In genomic region chr10:14800397-14800796, GRCh38 we compare ENCODE assay signal across 18 cellular contexts. TPM values are rescaled to one million over a fixed set of nuclear protein-coding genes. Genes with fewer than 3 reads are reported as not detected.
DNase-seq lines count a peak whose midpoint lies in the region; ATAC-seq, FAIRE-seq and TF ChIP-seq lines count a peak whose summit lies in the region.
"Had no signal": no experiment of that assay in that cellular context is flagged by ENCODE, and none has a peak within 500 bp of the region (broad histone marks: within the 10 kb centered on the region; RNA-seq: fewer than 3 reads in every experiment).

No MANE protein-coding gene starts in this region.

- H3K27ac ChIP-seq in DOHH2 (ENCODE audit: low read depth, low read length) (peak overlapping the region; percentile 76), OCI-LY7 (ENCODE audit: low read depth, low read length, poor library complexity, severe bottlenecking) (peak overlapping the region; percentile 15), GM12878 (ENCODE audit: control insufficient read depth, insufficient read depth) (no peak overlapping the region), dorsolateral prefrontal cortex (no peak overlapping the region)
- H3K27ac ChIP-seq: BLaER1 treated with 17β-estradiol and CSF1 and Interleukin-3, amounts not matched to agents 10 nM and 100 nM; GM23248 had no signal

- ATAC-seq in GM12878 = peak; percentile 53
- ATAC-seq in stimulated activated memory B cell treated with anti-CD40 and anti-IgM and Interleukin-4, amounts not matched to agents 10 μg/mL and 1 μg/mL and 100 μg/mL, for 72 hours = peak; percentile 24
- no peak for ATAC-seq in activated naive CD8-positive, alpha-beta T cell treated with anti-CD3 and anti-CD28 coated beads, Interleukin-2, amount 50 U/mL, for 24 hours
- ATAC-seq: CD8-positive, alpha-beta T cell had no signal

- no peak for TF ChIP-seq POLR2A in GM12878 (IDR thresholded peaks at IDR 0.05; ENCODE audit: low read depth, low read length)

- H3K9me3 Mint-ChIP-seq in stimulated activated memory B cell treated with anti-CD40 and anti-IgM and Interleukin-4, amounts not matched to agents 10 μg/mL and 1 μg/mL and 100 μg/mL, for 72 hours = no peaks in the 10 kb centered on the region
- no peaks in the 10 kb centered on the region for H3K9me3 Mint-ChIP-seq in activated naive CD8-positive, alpha-beta T cell treated with anti-CD3 and anti-CD28 coated beads, Interleukin-2, amount 50 U/mL, for 24 hours
- H3K9me3 Mint-ChIP-seq: CD8-positive, alpha-beta T cell had no signal

- no peaks in the 10 kb centered on the region for H3K36me3 Mint-ChIP-seq in stimulated activated memory B cell treated with anti-CD40 and anti-IgM and Interleukin-4, amounts not matched to agents 10 μg/mL and 1 μg/mL and 100 μg/mL, for 72 hours
- no peaks in the 10 kb centered on the region for H3K36me3 Mint-ChIP-seq in activated naive CD8-positive, alpha-beta T cell treated with anti-CD3 and anti-CD28 coated beads, Interleukin-2, amount 50 U/mL, for 24 hours (ENCODE audit: low read depth)
- H3K36me3 Mint-ChIP-seq: CD8-positive, alpha-beta T cell had no signal

- H3K27me3 Mint-ChIP-seq in stimulated activated memory B cell treated with anti-CD40 and anti-IgM and Interleukin-4, amounts not matched to agents 10 μg/mL and 1 μg/mL and 100 μg/mL, for 72 hours = no peaks in the 10 kb centered on the region
- H3K27me3 Mint-ChIP-seq in activated naive CD8-positive, alpha-beta T cell treated with anti-CD3 and anti-CD28 coated beads, Interleukin-2, amount 50 U/mL, for 24 hours = no peaks in the 10 kb centered on the region

- TF ChIP-seq RAD21 in GM12878 (IDR thresholded peaks at IDR 0.05; ENCODE audit: insufficient read depth, low read depth, low read length) = no peak

- H3K4me2 ChIP-seq in DOHH2 (ENCODE audit: low read length) = peak overlapping the region; percentile 71
- H3K4me2 ChIP-seq in OCI-LY7 (ENCODE audit: low read length) = peak overlapping the region; percentile 58
- H3K4me2 ChIP-seq in GM12878 (ENCODE audit: control insufficient read depth, insufficient read depth) = peak overlapping the region; percentile 2; the same call in 1 of the 2 replicates

- H3K36me3 ChIP-seq in DOHH2 (ENCODE audit: control insufficient read depth, low read length) = no peaks in the 10 kb centered on the region
- H3K36me3 ChIP-seq in OCI-LY7 (ENCODE audit: insufficient read depth, low read length) = no peaks in the 10 kb centered on the region
- no peaks in the 10 kb centered on the region for H3K36me3 ChIP-seq in GM12878 (ENCODE audit: control insufficient read depth in 2 of 2, insufficient read depth in 2 of 2, low read length in 1 of 2)
- H3K36me3 ChIP-seq: BLaER1 treated with 17β-estradiol and CSF1 and Interleukin-3, amounts not matched to agents 10 nM and 100 nM; HAP-1 had no signal

- no peaks in the 10 kb centered on the region for H3K9me3 ChIP-seq in DOHH2 (ENCODE audit: control insufficient read depth, insufficient read depth, low read length)
- H3K9me3 ChIP-seq in OCI-LY7 (ENCODE audit: low read length) = no peaks in the 10 kb centered on the region
- H3K9me3 ChIP-seq in GM12878 (replicated peaks; ENCODE audit: control insufficient read depth, insufficient read depth, low read length) = no peaks in the 10 kb centered on the region
- H3K9me3 ChIP-seq: BLaER1 treated with 17β-estradiol and CSF1 and Interleukin-3, amounts not matched to agents 10 nM and 100 nM; HAP-1 had no signal

- 0% methylated on average over 1 of the region's 1 CpG for WGBS in GM12878 (ENCODE audit: insufficient coverage, insufficient replicate concordance, low lambda C conversion rate, missing lambda C conversion rate)

- H3K4me3 ChIP-seq in DOHH2 (ENCODE audit: low read length) = peak overlapping the region; percentile 47
- no peak overlapping the region for H3K4me3 ChIP-seq in OCI-LY7 (ENCODE audit: low read depth, low read length, poor library complexity, severe bottlenecking)
- H3K4me3 ChIP-seq in GM12878 = no peak overlapping the region
- H3K4me3 ChIP-seq in dorsolateral prefrontal cortex = no peak overlapping the region
- H3K4me3 ChIP-seq: BLaER1 treated with 17β-estradiol and CSF1 and Interleukin-3, amounts not matched to agents 10 nM and 100 nM; GM23248; HAP-1 had no signal

- SMC1A ChIA-PET in GM12878 (lab: Charles Lee; ENCODE audit: uncharacterized antibody, unreplicated experiment) = interaction anchor here (1.0 kb wide), 1 partner anchor 60 kb away, joined by 3 read pairs; no protein-coding TSS in a partner anchor

- H2AFZ ChIP-seq in OCI-LY7 (ENCODE audit: low read length) = peak overlapping the region; percentile 68
- no peak overlapping the region for H2AFZ ChIP-seq in GM12878 (ENCODE audit: control insufficient read depth, low read depth, low read length)
- H2AFZ ChIP-seq: GM23248 had no signal

- H3K4me1 Mint-ChIP-seq in stimulated activated memory B cell treated with anti-CD40 and anti-IgM and Interleukin-4, amounts not matched to agents 10 μg/mL and 1 μg/mL and 100 μg/mL, for 72 hours = peaks cover 36% of the 10 kb centered on the region
- peaks cover 9% of the 10 kb centered on the region for H3K4me1 Mint-ChIP-seq in activated naive CD8-positive, alpha-beta T cell treated with anti-CD3 and anti-CD28 coated beads, Interleukin-2, amount 50 U/mL, for 24 hours

- DNase-seq in OCI-LY7 (ENCODE audit: low spot score) (peak; percentile 43), GM12878 (ENCODE audit: low read depth, low spot score) (no peak), dorsolateral prefrontal cortex (no peak), mucosa of gallbladder (ENCODE audit: low spot score) (no peak), NCI-H2081 treated with DMSO at 0.1 percent for 48 hours (lab: John Stamatoyannopoulos, UW) (no peak)
- DNase-seq in activated naive CD8-positive, alpha-beta T cell treated with anti-CD3 and anti-CD28 coated beads, Interleukin-2, amount 50 U/mL, for 24 hours = no peak
- DNase-seq: 8988T; Calu3; CD8-positive, alpha-beta T cell; DMS79 treated with DMSO at 0.1 percent for 48 hours; EL; GM23248 had no signal

- BruUV-seq in OCI-LY7 (replicated peaks; lab: Mats Ljungman, UMichigan) = no TSS peak
- BruUV-seq in GM12878 (replicated peaks; lab: Mats Ljungman, UMichigan) = no TSS peak

- H3K9ac ChIP-seq in GM12878 (ENCODE audit: control insufficient read depth, insufficient read depth, low read length) = no peak overlapping the region
- H3K9ac ChIP-seq: BLaER1 treated with 17β-estradiol and CSF1 and Interleukin-3, amounts not matched to agents 10 nM and 100 nM; GM23248 had no signal

- CTCF ChIA-PET in OCI-LY7 (lab: Charles Lee; ENCODE audit: unreplicated experiment) = no interaction called here
- CTCF ChIA-PET in GM12878 (lab: Yijun Ruan, JAX) = no interaction called here

- H3K9me2 ChIP-seq in DOHH2 (replicated peaks; ENCODE audit: control insufficient read depth, low read length) = no peaks in the 10 kb centered on the region
- no peaks in the 10 kb centered on the region for H3K9me2 ChIP-seq in OCI-LY7 (ENCODE audit: insufficient read depth, low read length)

- H3F3A ChIP-seq in DOHH2 (ENCODE audit: control insufficient read depth, insufficient read depth) = peaks cover 33% of the 10 kb centered on the region

- peaks cover 79% of the 10 kb centered on the region for H3K4me1 ChIP-seq in DOHH2 (ENCODE audit: control insufficient read depth, low read length)
- H3K4me1 ChIP-seq in OCI-LY7 (ENCODE audit: insufficient read depth, low read length, poor library complexity, severe bottlenecking) = peaks cover 41% of the 10 kb centered on the region
- H3K4me1 ChIP-seq in GM12878 (ENCODE audit: control insufficient read depth, insufficient read depth, low read length) = 0 out of 2 replicates have a peak, but pooled peaks cover 5% of the 10 kb centered on the region
- H3K4me1 ChIP-seq: HAP-1 had no signal

- intact Hi-C loops in OCI-LY7 (cut with micrococcal nuclease; ENCODE audit: unreplicated experiment) (no loop called here), GM12878 (cut with micrococcal nuclease; ENCODE audit: unreplicated experiment) (no loop called here), dorsolateral prefrontal cortex (cut with DNase I) (no loop called here)

- in situ Hi-C loops in GM12878 (cut with MboI) = no loop called here

- TF ChIP-seq CTCF in DOHH2 (IDR thresholded peaks at IDR 0.05; ENCODE audit: low read depth, low read length, poor library complexity, severe bottlenecking) = no peak
- no peak for TF ChIP-seq CTCF in OCI-LY7 (conservative IDR thresholded peaks at IDR 0.05; ENCODE audit: low read length)
- TF ChIP-seq CTCF in GM12878 (IDR thresholded peaks at IDR 0.05 in 2 of 3, conservative IDR thresholded peaks at IDR 0.05 in 1 of 3; ENCODE audit: control insufficient read depth in 2 of 3, extremely low read depth in 1 of 3, insufficient read depth in 1 of 3, low read depth in 3 of 3, low read length in 3 of 3) = no peak
- TF ChIP-seq CTCF in dorsolateral prefrontal cortex (IDR thresholded peaks at IDR 0.05 in 54 of 56, conservative IDR thresholded peaks at IDR 0.05 in 2 of 56; ENCODE audit: low read depth in 1 of 56, partially characterized antibody in 56 of 56) = no peak

- H3K27ac Mint-ChIP-seq in stimulated activated memory B cell treated with anti-CD40 and anti-IgM and Interleukin-4, amounts not matched to agents 10 μg/mL and 1 μg/mL and 100 μg/mL, for 72 hours = peak overlapping the region; percentile 14
- H3K27ac Mint-ChIP-seq in activated naive CD8-positive, alpha-beta T cell treated with anti-CD3 and anti-CD28 coated beads, Interleukin-2, amount 50 U/mL, for 24 hours = no peak overlapping the region
- H3K27ac Mint-ChIP-seq: CD8-positive, alpha-beta T cell had no signal

- POLR2A ChIA-PET in OCI-LY7 (lab: Charles Lee) = interaction anchor here (0.7 to 1.3 kb wide), 6 partner anchors 12 to 238 kb away, joined by 3 to 4 read pairs (median 3); no protein-coding TSS in a partner anchor
- POLR2A ChIA-PET in GM12878 (lab: Charles Lee) = no interaction called here

- no peak overlapping the region for H3K4me3 Mint-ChIP-seq in stimulated activated memory B cell treated with anti-CD40 and anti-IgM and Interleukin-4, amounts not matched to agents 10 μg/mL and 1 μg/mL and 100 μg/mL, for 72 hours
- H3K4me3 Mint-ChIP-seq in activated naive CD8-positive, alpha-beta T cell treated with anti-CD3 and anti-CD28 coated beads, Interleukin-2, amount 50 U/mL, for 24 hours = no peak overlapping the region
- H3K4me3 Mint-ChIP-seq: CD8-positive, alpha-beta T cell had no signal

- H3K27me3 ChIP-seq in DOHH2 (ENCODE audit: control insufficient read depth, low read length) = no peaks in the 10 kb centered on the region
- no peaks in the 10 kb centered on the region for H3K27me3 ChIP-seq in GM12878 (replicated peaks in 1 of 2; ENCODE audit: control insufficient read depth in 2 of 2, insufficient read depth in 2 of 2, low read length in 1 of 2)
- H3K27me3 ChIP-seq in dorsolateral prefrontal cortex = no peaks in the 10 kb centered on the region
- H3K27me3 ChIP-seq: BLaER1 treated with 17β-estradiol and CSF1 and Interleukin-3, amounts not matched to agents 10 nM and 100 nM had no signal

- FAIRE-seq in GM12878 (lab: Jason Lieb, UNC) = no peak
- FAIRE-seq: GM12891 had no signal

- no peaks in the 10 kb centered on the region for H3K79me2 ChIP-seq in DOHH2 (ENCODE audit: control insufficient read depth, low read length)
- H3K79me2 ChIP-seq in OCI-LY7 (ENCODE audit: insufficient read depth, low read depth, low read length) = no peaks in the 10 kb centered on the region
- no peaks in the 10 kb centered on the region for H3K79me2 ChIP-seq in GM12878 (ENCODE audit: control insufficient read depth, insufficient read depth, low read length)

- RAD21 ChIA-PET in GM12878 (lab: Charles Lee; ENCODE audit: unreplicated experiment) = no interaction called here

- TF ChIP-seq EP300 in GM12878 (IDR thresholded peaks at IDR 0.05; ENCODE audit: borderline replicate concordance in 1 of 2, control insufficient read depth in 1 of 2, low read depth in 2 of 2, low read length in 2 of 2) = no peak

- H4K20me1 ChIP-seq in DOHH2 (ENCODE audit: control insufficient read depth, insufficient read depth, low read depth, low read length) (no peaks in the 10 kb centered on the region), OCI-LY7 (ENCODE audit: insufficient read depth, low read length) (no peaks in the 10 kb centered on the region), GM12878 (ENCODE audit: control insufficient read depth, insufficient read depth) (no peaks in the 10 kb centered on the region)
- H4K20me1 ChIP-seq: BLaER1 treated with 17β-estradiol and CSF1 and Interleukin-3, amounts not matched to agents 10 nM and 100 nM had no signal

RNA-seq across cellular contexts. Expression of gene FAM107B, which starts 25.7 kb away (rescaled TPM):
- 114 and 134 TPM in 2 replicates for total RNA-seq in OCI-LY7 (2014; rRNA removed; shearing (Covaris generic))
- total RNA-seq in OCI-LY7 (2022) = 398 and 422 TPM in 2 replicates
- 90.2 and 103 TPM in 2 replicates for total RNA-seq in GM12878 (2013; cell fraction: nucleolus; rRNA removed)
- total RNA-seq in GM12878 (2014; rRNA removed) = 75.3 and 82.3 TPM in 2 replicates
- 147 and 150 TPM in 2 replicates for total RNA-seq in GM12878 (2014; rRNA removed; fragmentation: Illumina TruSeq; extraction: Trizol)
- total RNA-seq in GM12878 (2021) = 136 and 141 TPM in 2 replicates
- 47.4 TPM for polyA plus RNA-seq in GM12878 (2011; ENCODE audit: low read depth)
- 101 and 147 TPM in 2 replicates for polyA plus RNA-seq in GM12878 (2011; rRNA removed)
- polyA plus RNA-seq in GM12878 (2011; cell fraction: cytosol; rRNA removed) = 37.6 and 46.7 TPM in 2 replicates
- polyA plus RNA-seq in GM12878 (2011; cell fraction: nucleus; rRNA removed) = 32.9 and 40.9 TPM in 2 replicates
- 59.7 and 61.3 TPM in 2 replicates for polyA plus RNA-seq in GM12878 (2012)
- 162 and 212 TPM in 2 replicates for polyA plus RNA-seq in GM12878 (2014; fragmentation: Illumina TruSeq; extraction: Trizol)
- 10 to 100 TPM; 45.8 to 68.6 TPM for polyA plus RNA-seq in GM12878 (2014; fragmentation: Nextera tagmentation; extraction: Ambion mirVana)
- 80.4 and 97.8 TPM in 2 replicates for polyA plus RNA-seq in GM12878 (2014; rRNA removed)
- polyA plus RNA-seq in GM12878 (2016; fragmentation: Nextera tagmentation; extraction: Ambion mirVana) = 10 to 100 TPM; 22.9 to 37.1 TPM
- 32.5 and 34.0 TPM in 2 replicates for polyA minus RNA-seq in GM12878 (2011; rRNA and poly(A)+ RNA removed)
- polyA minus RNA-seq in GM12878 (2011; cell fraction: cytosol; rRNA and poly(A)+ RNA removed) = 19.8 and 26.5 TPM in 2 replicates
- polyA minus RNA-seq in GM12878 (2011; cell fraction: nucleus; rRNA and poly(A)+ RNA removed) = 16.8 and 26.5 TPM in 2 replicates
- total RNA-seq in dorsolateral prefrontal cortex = 100 to 1,000 TPM in 42 of 120 experiments, 10 to 100 TPM in 78; 22.2 to 435 (median 82.2) TPM
- total RNA-seq in mucosa of gallbladder = 145 TPM

RNA-seq across cellular contexts. Expression of gene CDNF, which starts 37.4 kb away (rescaled TPM):
- 0.72 and 3.2 TPM in 2 replicates for total RNA-seq in OCI-LY7 (2014; rRNA removed; shearing (Covaris generic))
- total RNA-seq in OCI-LY7 (2022) (3.6 and 3.7 TPM in 2 replicates), GM12878 (2014; rRNA removed) (0.98 and 1.9 TPM in 2 replicates), GM12878 (2014; rRNA removed; fragmentation: Illumina TruSeq; extraction: Trizol) (1.0 and 1.2 TPM in 2 replicates), GM12878 (2021) (0.43 and 1.0 TPM in 2 replicates), dorsolateral prefrontal cortex (1 to 10 TPM in 89 of 120 experiments, under 1 TPM in 19, not detected in 12; 0.33 to 8.1 (median 1.9) TPM), mucosa of gallbladder (0.98 TPM)
- 0.56 and 1.9 TPM in 2 replicates for total RNA-seq in GM12878 (2013; cell fraction: nucleolus; rRNA removed)
- polyA plus RNA-seq in GM12878 (2011; ENCODE audit: low read depth) = 2.2 TPM
- polyA plus RNA-seq in GM12878 (2011; rRNA removed) (0.81 TPM in 2 replicates), GM12878 (2014; fragmentation: Illumina TruSeq; extraction: Trizol) (0.73 and 2.3 TPM in 2 replicates), GM12878 (2014; fragmentation: Nextera tagmentation; extraction: Ambion mirVana) (under 1 TPM; 0.08 to 0.29 TPM), GM12878 (2014; rRNA removed) (1.2 and 2.7 TPM in 2 replicates), GM12878 (2016; fragmentation: Nextera tagmentation; extraction: Ambion mirVana) (under 1 TPM; 0.48 to 0.54 TPM)
- polyA plus RNA-seq in GM12878 (2011; cell fraction: cytosol; rRNA removed) = 0.31 and 0.32 TPM in 2 replicates
- 0.66 TPM in 1 of 2 replicates, not detected in the other for polyA plus RNA-seq in GM12878 (2011; cell fraction: nucleus; rRNA removed)
- polyA plus RNA-seq in GM12878 (2012) = 0.94 and 1.3 TPM in 2 replicates
- polyA minus RNA-seq in GM12878 (2011; rRNA and poly(A)+ RNA removed) = not detected in 2 replicates
- polyA minus RNA-seq in GM12878 (2011; cell fraction: cytosol; rRNA and poly(A)+ RNA removed) = not detected in 2 replicates
- polyA minus RNA-seq in GM12878 (2011; cell fraction: nucleus; rRNA and poly(A)+ RNA removed) = not detected in 2 replicates
- total RNA-seq: HT-29 had no signal

RNA-seq across cellular contexts. Expression of gene HSPA14, which starts 37.7 kb away (rescaled TPM):
- total RNA-seq in OCI-LY7 (2014; rRNA removed; shearing (Covaris generic)) = 21.8 and 29.4 TPM in 2 replicates
- 28.2 and 30.9 TPM in 2 replicates for total RNA-seq in OCI-LY7 (2022)
- total RNA-seq in GM12878 (2013; cell fraction: nucleolus; rRNA removed) = 12.4 and 14.7 TPM in 2 replicates
- total RNA-seq in GM12878 (2014; rRNA removed) = 28.0 and 30.9 TPM in 2 replicates
- 32.9 and 35.5 TPM in 2 replicates for total RNA-seq in GM12878 (2014; rRNA removed; fragmentation: Illumina TruSeq; extraction: Trizol)
- total RNA-seq in GM12878 (2021) = 24.5 and 26.6 TPM in 2 replicates
- polyA plus RNA-seq in GM12878 (2011; ENCODE audit: low read depth) = 12.9 TPM
- 33.1 and 50.3 TPM in 2 replicates for polyA plus RNA-seq in GM12878 (2011; rRNA removed)
- polyA plus RNA-seq in GM12878 (2011; cell fraction: cytosol; rRNA removed) = 11.7 and 13.7 TPM in 2 replicates
- polyA plus RNA-seq in GM12878 (2011; cell fraction: nucleus; rRNA removed) = 22.9 and 25.2 TPM in 2 replicates
- 15.4 and 15.5 TPM in 2 replicates for polyA plus RNA-seq in GM12878 (2012)
- 31.3 and 34.6 TPM in 2 replicates for polyA plus RNA-seq in GM12878 (2014; fragmentation: Illumina TruSeq; extraction: Trizol)
- polyA plus RNA-seq in GM12878 (2014; fragmentation: Nextera tagmentation; extraction: Ambion mirVana) = 10 to 100 TPM; 44.1 to 46.4 TPM
- polyA plus RNA-seq in GM12878 (2014; rRNA removed) = 27.3 and 32.3 TPM in 2 replicates
- polyA plus RNA-seq in GM12878 (2016; fragmentation: Nextera tagmentation; extraction: Ambion mirVana) = 10 to 100 TPM; 53.1 to 56.1 TPM
- 8.8 and 12.3 TPM in 2 replicates for polyA minus RNA-seq in GM12878 (2011; rRNA and poly(A)+ RNA removed)
- polyA minus RNA-seq in GM12878 (2011; cell fraction: cytosol; rRNA and poly(A)+ RNA removed) = 3.9 and 7.0 TPM in 2 replicates
- 5.2 and 6.4 TPM in 2 replicates for polyA minus RNA-seq in GM12878 (2011; cell fraction: nucleus; rRNA and poly(A)+ RNA removed)
- total RNA-seq in dorsolateral prefrontal cortex = 10 to 100 TPM in 112 of 120 experiments, 1 to 10 TPM in 8; 7.8 to 24.7 (median 14.3) TPM
- total RNA-seq in mucosa of gallbladder = 8.0 TPM

RNA-seq across cellular contexts. Expression of gene MSANTD7, which starts 37.7 kb away (rescaled TPM):
- 22.2 and 26.5 TPM in 2 replicates for total RNA-seq in OCI-LY7 (2014; rRNA removed; shearing (Covaris generic))
- 23.5 and 29.5 TPM in 2 replicates for total RNA-seq in OCI-LY7 (2022)
- 34.4 and 35.8 TPM in 2 replicates for total RNA-seq in GM12878 (2013; cell fraction: nucleolus; rRNA removed)
- total RNA-seq in GM12878 (2014; rRNA removed) = 22.8 and 27.9 TPM in 2 replicates
- 19.3 and 19.7 TPM in 2 replicates for total RNA-seq in GM12878 (2014; rRNA removed; fragmentation: Illumina TruSeq; extraction: Trizol)
- total RNA-seq in GM12878 (2021) = 20.1 and 20.6 TPM in 2 replicates
- polyA plus RNA-seq in GM12878 (2011; ENCODE audit: low read depth) = 7.0 TPM
- polyA plus RNA-seq in GM12878 (2011; rRNA removed) = 13.5 and 15.5 TPM in 2 replicates
- polyA plus RNA-seq in GM12878 (2011; cell fraction: cytosol; rRNA removed) = 8.0 and 9.5 TPM in 2 replicates
- polyA plus RNA-seq in GM12878 (2011; cell fraction: nucleus; rRNA removed) = 9.2 and 11.5 TPM in 2 replicates
- 7.7 and 8.2 TPM in 2 replicates for polyA plus RNA-seq in GM12878 (2012)
- polyA plus RNA-seq in GM12878 (2014; fragmentation: Illumina TruSeq; extraction: Trizol) = 18.9 and 19.3 TPM in 2 replicates
- polyA plus RNA-seq in GM12878 (2014; fragmentation: Nextera tagmentation; extraction: Ambion mirVana) = 1 to 10 TPM; 3.5 to 4.5 TPM
- 13.5 and 14.0 TPM in 2 replicates for polyA plus RNA-seq in GM12878 (2014; rRNA removed)
- 10 to 100 TPM; 17.8 to 19.1 TPM for polyA plus RNA-seq in GM12878 (2016; fragmentation: Nextera tagmentation; extraction: Ambion mirVana)
- 24.8 and 25.1 TPM in 2 replicates for polyA minus RNA-seq in GM12878 (2011; rRNA and poly(A)+ RNA removed)
- polyA minus RNA-seq in GM12878 (2011; cell fraction: cytosol; rRNA and poly(A)+ RNA removed) = 11.2 and 13.0 TPM in 2 replicates
- 19.0 and 33.1 TPM in 2 replicates for polyA minus RNA-seq in GM12878 (2011; cell fraction: nucleus; rRNA and poly(A)+ RNA removed)
- 10 to 100 TPM in 78 of 120 experiments, 1 to 10 TPM in 42; 6.7 to 16.4 (median 11.0) TPM for total RNA-seq in dorsolateral prefrontal cortex
- 10.4 TPM for total RNA-seq in mucosa of gallbladder

Comparison
In these comparisons a context has a peak if more than half of its experiments do, and no peak if none do; other contexts are left out.
1. H3K27ac ChIP-seq: peak in DOHH2 (single experiment) and OCI-LY7 (single experiment); none in GM12878 (single experiment) and dorsolateral prefrontal cortex (0 of 59).
2. H3K4me2 ChIP-seq: peak in every context shown above with its lines; median percentile 71 in DOHH2; 58 in OCI-LY7; 2 in GM12878.